1 cellular context compared by ENCODE assay signal in the genomic region with DNA sequence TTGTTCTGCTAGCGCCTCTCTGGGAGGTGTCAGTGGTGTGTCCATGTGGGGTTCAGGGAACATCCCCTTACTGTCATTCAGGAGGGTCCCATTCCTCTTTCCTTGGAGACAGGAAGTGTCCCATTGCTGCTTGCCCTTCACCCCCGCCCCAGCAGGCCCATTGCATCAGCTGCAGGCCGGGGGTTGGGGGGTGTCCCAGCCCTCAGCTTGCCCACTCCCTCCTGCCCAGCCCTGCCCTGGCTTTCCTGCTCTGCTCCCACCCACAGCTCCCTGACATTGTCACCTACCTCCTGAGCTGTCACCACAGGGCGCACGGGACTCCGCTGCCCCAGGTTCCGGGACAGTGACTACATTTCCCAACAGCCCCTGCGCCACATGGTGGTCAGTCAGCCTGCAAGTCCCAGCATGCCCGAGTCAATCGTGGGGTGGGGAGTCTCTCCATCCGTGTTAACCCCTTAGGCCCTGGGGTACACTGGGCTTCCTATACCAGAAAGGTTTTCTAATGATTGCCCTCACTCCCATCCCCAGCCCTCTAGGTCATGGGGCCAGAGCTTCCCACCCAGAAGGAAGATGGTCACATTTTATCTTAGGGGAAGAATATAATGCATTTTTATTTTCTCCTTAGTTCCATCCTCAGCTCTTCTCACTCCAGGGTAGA.
TF ChIP-seq lines count a peak whose summit lies in the region.

TSS of gene INPP5B (minus strand) at position 351 of the 658 bp plus-strand sequence. CDS start 745 bp downstream, outside the sequence.

TF ChIP-seq in HEK293, 187 proteins besides CTCF, POLR2A, EP300 and RAD21 (continued from another document and continues in another):
- TF ChIP-seq, protein P1, sequence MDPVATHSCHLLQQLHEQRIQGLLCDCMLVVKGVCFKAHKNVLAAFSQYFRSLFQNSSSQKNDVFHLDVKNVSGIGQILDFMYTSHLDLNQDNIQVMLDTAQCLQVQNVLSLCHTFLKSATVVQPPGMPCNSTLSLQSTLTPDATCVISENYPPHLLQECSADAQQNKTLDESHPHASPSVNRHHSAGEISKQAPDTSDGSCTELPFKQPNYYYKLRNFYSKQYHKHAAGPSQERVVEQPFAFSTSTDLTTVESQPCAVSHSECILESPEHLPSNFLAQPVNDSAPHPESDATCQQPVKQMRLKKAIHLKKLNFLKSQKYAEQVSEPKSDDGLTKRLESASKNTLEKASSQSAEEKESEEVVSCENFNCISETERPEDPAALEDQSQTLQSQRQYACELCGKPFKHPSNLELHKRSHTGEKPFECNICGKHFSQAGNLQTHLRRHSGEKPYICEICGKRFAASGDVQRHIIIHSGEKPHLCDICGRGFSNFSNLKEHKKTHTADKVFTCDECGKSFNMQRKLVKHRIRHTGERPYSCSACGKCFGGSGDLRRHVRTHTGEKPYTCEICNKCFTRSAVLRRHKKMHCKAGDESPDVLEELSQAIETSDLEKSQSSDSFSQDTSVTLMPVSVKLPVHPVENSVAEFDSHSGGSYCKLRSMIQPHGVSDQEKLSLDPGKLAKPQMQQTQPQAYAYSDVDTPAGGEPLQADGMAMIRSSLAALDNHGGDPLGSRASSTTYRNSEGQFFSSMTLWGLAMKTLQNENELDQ (tag by site-specific recombination; IDR thresholded peaks at IDR 0.05; ENCODE audit: low read depth) = no peak
- TF ChIP-seq ZNF391 (tag by site-specific recombination; IDR thresholded peaks at IDR 0.05; ENCODE audit: borderline replicate concordance, low read depth) (no peak), YY1 (tag by site-specific recombination; IDR thresholded peaks at IDR 0.05) (peak; percentile 74; the same call in 1 of the 2 replicates), ZNF768 (tag by site-specific recombination; IDR thresholded peaks at IDR 0.05) (no peak), ZFP37 (tag by site-specific recombination; IDR thresholded peaks at IDR 0.05) (no peak), ZFP69B (tag by site-specific recombination; IDR thresholded peaks at IDR 0.05) (no peak), GLIS1 (tag by site-specific recombination; IDR thresholded peaks at IDR 0.05) (peak; percentile 70), ZNF664 (tag by site-specific recombination; IDR thresholded peaks at IDR 0.05) (no peak), ZNF473 (tag by site-specific recombination; IDR thresholded peaks at IDR 0.05) (no peak), ZBTB8A (tag by site-specific recombination; IDR thresholded peaks at IDR 0.05) (peak; percentile 38), ZNF600 (tag by site-specific recombination; IDR thresholded peaks at IDR 0.05) (peak; percentile 92), ZNF174 (tag by site-specific recombination; IDR thresholded peaks at IDR 0.05) (no peak), PRDM6 (tag by site-specific recombination; IDR thresholded peaks at IDR 0.05) (no peak), ZBTB44 (tag by site-specific recombination; IDR thresholded peaks at IDR 0.05) (no peak), GLI4 (tag by site-specific recombination; IDR thresholded peaks at IDR 0.05) (no peak), EGR2 (tag by site-specific recombination; IDR thresholded peaks at IDR 0.05; ENCODE audit: low read depth) (peak; percentile 81), ZNF677 (tag by site-specific recombination; IDR thresholded peaks at IDR 0.05) (no peak), ZNF416 (tag by site-specific recombination; IDR thresholded peaks at IDR 0.05) (no peak), SP2 (tag by site-specific recombination; IDR thresholded peaks at IDR 0.05) (peak; percentile 50; the same call in 1 of the 2 replicates), ZNF701 (tag by site-specific recombination; IDR thresholded peaks at IDR 0.05) (no peak), ZNF24 (tag by site-specific recombination; IDR thresholded peaks at IDR 0.05) (0 out of 2 replicates have a peak, but pooled peaks have one; percentile 62), TRIM28 (IDR thresholded peaks at IDR 0.05; ENCODE audit: borderline replicate concordance, low read length) (peak; percentile 41; the same call in 1 of the 2 replicates), IKZF3 (tag by site-specific recombination; IDR thresholded peaks at IDR 0.05) (peak; percentile 82), ZSCAN30 (tag by site-specific recombination; IDR thresholded peaks at IDR 0.05) (no peak; the same call in 1 of the 2 replicates), ZNF449 (tag by site-specific recombination; IDR thresholded peaks at IDR 0.05) (no peak), KLF8 (tag by site-specific recombination; IDR thresholded peaks at IDR 0.05) (peak; percentile 73; the same call in 1 of the 2 replicates), ZFP41 (tag by site-specific recombination; IDR thresholded peaks at IDR 0.05; ENCODE audit: borderline replicate concordance) (no peak), ZNF140 (tag by site-specific recombination; IDR thresholded peaks at IDR 0.05) (no peak), AEBP2 (tag by site-specific recombination; IDR thresholded peaks at IDR 0.05; ENCODE audit: borderline replicate concordance) (no peak), ZNF10 (tag by site-specific recombination; IDR thresholded peaks at IDR 0.05) (no peak), ZFHX2 (tag by site-specific recombination; conservative IDR thresholded peaks at IDR 0.05) (peak; percentile 93), ZNF175 (tag by site-specific recombination; IDR thresholded peaks at IDR 0.05) (no peak), ZNF707 (tag by site-specific recombination; IDR thresholded peaks at IDR 0.05) (no peak), ZNF423 (tag by site-specific recombination; IDR thresholded peaks at IDR 0.05) (0 out of 2 replicates have a peak, but pooled peaks have one; percentile 38), ZNF266 (tag by site-specific recombination; IDR thresholded peaks at IDR 0.05; ENCODE audit: low read depth) (no peak), ZNF560 (tag by site-specific recombination; IDR thresholded peaks at IDR 0.05; ENCODE audit: borderline replicate concordance) (no peak), ZNF747 (tag by site-specific recombination; IDR thresholded peaks at IDR 0.05) (no peak), ZBTB11 (tag by site-specific recombination; conservative IDR thresholded peaks at IDR 0.05; ENCODE audit: low read depth) (peak; percentile 76), ZNF629 (tag by site-specific recombination; IDR thresholded peaks at IDR 0.05) (peak; percentile 47; the same call in 1 of the 2 replicates), ZNF514 (tag by site-specific recombination; IDR thresholded peaks at IDR 0.05) (no peak), ZNF362 (tag by site-specific recombination; IDR thresholded peaks at IDR 0.05) (no peak), KLF10 (tag by site-specific recombination; IDR thresholded peaks at IDR 0.05) (no peak), ZNF510 (tag by site-specific recombination; IDR thresholded peaks at IDR 0.05; ENCODE audit: insufficient replicate concordance) (no peak), RBAK (tag by site-specific recombination; IDR thresholded peaks at IDR 0.05) (no peak), GFI1B (tag by site-specific recombination; IDR thresholded peaks at IDR 0.05) (no peak)
- TF ChIP-seq, protein P2, sequence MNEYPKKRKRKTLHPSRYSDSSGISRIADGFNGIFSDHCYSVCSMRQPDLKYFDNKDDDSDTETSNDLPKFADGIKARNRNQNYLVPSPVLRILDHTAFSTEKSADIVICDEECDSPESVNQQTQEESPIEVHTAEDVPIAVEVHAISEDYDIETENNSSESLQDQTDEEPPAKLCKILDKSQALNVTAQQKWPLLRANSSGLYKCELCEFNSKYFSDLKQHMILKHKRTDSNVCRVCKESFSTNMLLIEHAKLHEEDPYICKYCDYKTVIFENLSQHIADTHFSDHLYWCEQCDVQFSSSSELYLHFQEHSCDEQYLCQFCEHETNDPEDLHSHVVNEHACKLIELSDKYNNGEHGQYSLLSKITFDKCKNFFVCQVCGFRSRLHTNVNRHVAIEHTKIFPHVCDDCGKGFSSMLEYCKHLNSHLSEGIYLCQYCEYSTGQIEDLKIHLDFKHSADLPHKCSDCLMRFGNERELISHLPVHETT (tag by site-specific recombination; IDR thresholded peaks at IDR 0.05) = no peak
- TF ChIP-seq, protein P3, sequence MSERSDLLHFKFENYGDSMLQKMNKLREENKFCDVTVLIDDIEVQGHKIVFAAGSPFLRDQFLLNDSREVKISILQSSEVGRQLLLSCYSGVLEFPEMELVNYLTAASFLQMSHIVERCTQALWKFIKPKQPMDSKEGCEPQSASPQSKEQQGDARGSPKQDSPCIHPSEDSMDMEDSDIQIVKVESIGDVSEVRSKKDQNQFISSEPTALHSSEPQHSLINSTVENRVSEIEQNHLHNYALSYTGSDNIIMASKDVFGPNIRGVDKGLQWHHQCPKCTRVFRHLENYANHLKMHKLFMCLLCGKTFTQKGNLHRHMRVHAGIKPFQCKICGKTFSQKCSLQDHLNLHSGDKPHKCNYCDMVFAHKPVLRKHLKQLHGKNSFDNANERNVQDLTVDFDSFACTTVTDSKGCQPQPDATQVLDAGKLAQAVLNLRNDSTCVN (tag by site-specific recombination; optimal IDR thresholded peaks at IDR 0.05) = no peak
